ENCODE assay signal across 12 cellular contexts in the genomic region with DNA sequence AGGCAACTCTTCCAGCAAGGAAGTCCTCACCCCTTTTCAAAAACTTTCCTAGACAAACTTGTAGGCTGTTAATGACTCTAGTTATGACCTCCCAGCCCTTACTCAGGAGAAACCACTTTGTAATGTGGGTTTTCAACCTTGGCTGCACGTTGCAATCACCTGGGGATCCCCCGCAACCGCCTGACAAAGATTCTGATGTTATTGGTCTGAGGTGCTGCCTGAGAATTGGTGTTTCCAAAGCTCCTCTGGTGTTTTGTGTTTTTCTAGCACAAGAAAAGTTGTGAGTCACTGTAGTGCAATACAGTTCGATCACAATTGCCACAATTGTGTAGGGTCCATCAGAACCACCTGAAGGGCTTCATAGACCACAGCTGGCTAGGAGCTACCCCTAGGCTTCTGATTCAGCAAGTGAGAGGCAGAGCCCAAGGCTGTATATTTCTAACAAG.
A peak's percentile ranks its signal among the peaks of the same experiment; 100 is the strongest.
DNase-seq lines count a peak whose midpoint lies in the region; ATAC-seq, FAIRE-seq and TF ChIP-seq lines count a peak whose summit lies in the region.
"Had no signal": no experiment of that assay in that cellular context is flagged by ENCODE, and none has a peak within 500 bp of the region (broad histone marks: within the 10 kb centered on the region; RNA-seq: fewer than 3 reads in every experiment).

No MANE protein-coding gene starts in this region.

- no peaks in the 10 kb centered on the region for H3K4me1 Mint-ChIP-seq in progenitor cell of endocrine pancreas (ENCODE audit: low read depth)

- no peak overlapping the region for H3K4me3 Mint-ChIP-seq in progenitor cell of endocrine pancreas (ENCODE audit: low read depth)
- H3K4me3 Mint-ChIP-seq: activated naive CD4-positive, alpha-beta T cell treated with anti-CD3 and anti-CD28 coated beads, Interleukin-2, amount 50 U/mL, for 24 hours had no signal

- no peak for TF ChIP-seq CTCF in progenitor cell of endocrine pancreas (IDR thresholded peaks at IDR 0.05; ENCODE audit: unreplicated experiment)

- no peaks in the 10 kb centered on the region for H3K36me3 Mint-ChIP-seq in progenitor cell of endocrine pancreas (ENCODE audit: insufficient read depth)

- peak; percentile 10 for DNase-seq in GM12892 (ENCODE audit: insufficient read length)
- peak; percentile 39 for DNase-seq in activated CD4-positive, CD25-positive, alpha-beta regulatory T cell treated with anti-CD3 and anti-CD28 coated beads, Interleukin-2, amount 50 U/mL, for 72 hours
- DNase-seq in NCI-H187 (lab: John Stamatoyannopoulos, UW), result no peak
- no peak for DNase-seq in progenitor cell of endocrine pancreas (ENCODE audit: low spot score, unreplicated experiment)
- no peak for DNase-seq in DMS53 treated with DMSO at 0.1 percent for 48 hours (lab: John Stamatoyannopoulos, UW; ENCODE audit: unreplicated experiment)
- DNase-seq in ureter (ENCODE audit: low spot score), result no peak
- DNase-seq: DND-41, NCI-H2081 treated with DMSO at 0.1 percent for 48 hours had no signal

- ATAC-seq in GM19023 (IDR thresholded peaks at IDR 0.05; ENCODE audit: unreplicated experiment) (peak; percentile 77), HG02884 (IDR thresholded peaks at IDR 0.05; ENCODE audit: unreplicated experiment) (peak; percentile 78)

- TF ChIP-seq POLR2A in GM12892 (IDR thresholded peaks at IDR 0.05; ENCODE audit: low read depth, low read length), result no peak

- H3K9me3 Mint-ChIP-seq in progenitor cell of endocrine pancreas (ENCODE audit: low read depth), result no peaks in the 10 kb centered on the region
- H3K9me3 Mint-ChIP-seq: activated naive CD4-positive, alpha-beta T cell treated with anti-CD3 and anti-CD28 coated beads, Interleukin-2, amount 50 U/mL, for 24 hours had no signal

- no peaks in the 10 kb centered on the region for H3K27me3 Mint-ChIP-seq in progenitor cell of endocrine pancreas
- H3K27me3 Mint-ChIP-seq: activated naive CD4-positive, alpha-beta T cell treated with anti-CD3 and anti-CD28 coated beads, Interleukin-2, amount 50 U/mL, for 24 hours had no signal

- H3K27ac Mint-ChIP-seq in progenitor cell of endocrine pancreas, result no peak overlapping the region
- H3K27ac Mint-ChIP-seq: activated naive CD4-positive, alpha-beta T cell treated with anti-CD3 and anti-CD28 coated beads, Interleukin-2, amount 50 U/mL, for 24 hours had no signal

- peak; percentile 97 for FAIRE-seq in GM12892 (lab: Jason Lieb, UNC)
- FAIRE-seq: islet of Langerhans had no signal

Comparison
In these comparisons a context has a peak if more than half of its experiments do, and no peak if none do; other contexts are left out.
1. DNase-seq: peak in GM12892 (single experiment) and activated CD4-positive, CD25-positive, alpha-beta regulatory T cell treated with anti-CD3 and anti-CD28 coated beads, Interleukin-2, amount 50 U/mL, for 72 hours (single experiment); none in NCI-H187 (0 of 2), progenitor cell of endocrine pancreas (single experiment), DMS53 treated with DMSO at 0.1 percent for 48 hours (single experiment) and ureter (single experiment).